ENCODE assay signal across 14 cellular contexts in the genomic region with DNA sequence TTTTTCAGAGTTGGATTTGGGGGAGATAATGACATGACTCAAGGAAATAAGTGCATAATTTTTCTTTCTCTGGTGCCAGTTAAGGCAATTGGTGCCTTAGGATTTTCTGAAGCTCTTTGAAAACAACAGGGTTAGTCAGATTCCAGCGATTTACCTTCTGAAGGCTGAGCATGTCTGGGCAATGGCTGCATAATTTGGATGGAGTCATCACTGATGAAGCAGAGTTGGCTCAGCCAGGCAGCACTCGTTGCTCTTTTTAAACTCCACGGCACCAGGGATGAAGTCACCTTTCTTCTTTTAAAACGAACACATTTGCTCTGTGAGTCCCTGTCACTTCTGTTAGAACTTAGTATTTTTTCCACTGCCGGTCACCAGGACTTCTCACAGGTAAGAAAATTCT.
A peak's percentile ranks its signal among the peaks of the same experiment; 100 is the strongest.
DNase-seq lines count a peak whose midpoint lies in the region; ATAC-seq and TF ChIP-seq lines count a peak whose summit lies in the region.
"Had no signal": no experiment of that assay in that cellular context is flagged by ENCODE, and none has a peak within 500 bp of the region (broad histone marks: within the 10 kb centered on the region; RNA-seq: fewer than 3 reads in every experiment).

No MANE protein-coding gene starts in this region.

- no peaks in the 10 kb centered on the region for H3K36me3 ChIP-seq in kidney epithelial cell (ENCODE audit: control insufficient read depth, insufficient read depth, low read length)

- peak; percentile 59 for DNase-seq in AG08395 (ENCODE audit: low spot score)
- peak; percentile 51 for DNase-seq in NCI-H1105 (lab: John Stamatoyannopoulos, UW)
- peak; percentile 83 for DNase-seq in astrocyte of the hippocampus (ENCODE audit: low read depth, low spot score)
- DNase-seq in kidney epithelial cell (ENCODE audit: low read depth), result peak; percentile 16
- DNase-seq in medulla oblongata (ENCODE audit: extremely low spot score), result no peak
- DNase-seq in activated CD4-positive, alpha-beta T cell treated with anti-CD3 and anti-CD28 coated beads, Interleukin-2, amount 50 U/mL, for 1 hour, result no peak
- DNase-seq: activated CD8-positive, alpha-beta T cell treated with anti-CD3 and anti-CD28 coated beads, Interleukin-2, amount 10 ng/mL, durations not matched to agents 7 days and 5 days; AML-193; erythroblast; NCI-H510A treated with DMSO at 0.1 percent for 48 hours; SW 1271 had no signal

- no peak for ATAC-seq in activated CD4-positive, CD25-positive, alpha-beta regulatory T cell treated with anti-CD3 and anti-CD28 coated beads, Interleukin-2, amount 50 U/mL, for 24 hours
- no peak for ATAC-seq in HG02642 (IDR thresholded peaks at IDR 0.05; ENCODE audit: poor library complexity, unreplicated experiment)
- ATAC-seq: activated CD8-positive, alpha-beta T cell treated with anti-CD3 and anti-CD28 coated beads, Interleukin-2, amount 10 ng/mL, durations not matched to agents 7 days and 5 days had no signal

- TF ChIP-seq CTCF in kidney epithelial cell (IDR thresholded peaks at IDR 0.05; ENCODE audit: insufficient read depth, low read length, poor library complexity, severe bottlenecking), result no peak

- no peak overlapping the region for H3K4me3 ChIP-seq in kidney epithelial cell (ENCODE audit: low read depth, low read length)
- H3K4me3 ChIP-seq: lung had no signal

- no peaks in the 10 kb centered on the region for H3K27me3 ChIP-seq in kidney epithelial cell (ENCODE audit: control insufficient read depth, insufficient read depth, low read length)

Comparison
In these comparisons a context has a peak if more than half of its experiments do, and no peak if none do; other contexts are left out.
1. DNase-seq: peak in AG08395 (single experiment), NCI-H1105 (single experiment), astrocyte of the hippocampus (single experiment) and kidney epithelial cell (single experiment); none in medulla oblongata (single experiment) and activated CD4-positive, alpha-beta T cell treated with anti-CD3 and anti-CD28 coated beads, Interleukin-2, amount 50 U/mL, for 1 hour (single experiment).